ENCODE assay signal across 21 cellular contexts in the genomic region with DNA sequence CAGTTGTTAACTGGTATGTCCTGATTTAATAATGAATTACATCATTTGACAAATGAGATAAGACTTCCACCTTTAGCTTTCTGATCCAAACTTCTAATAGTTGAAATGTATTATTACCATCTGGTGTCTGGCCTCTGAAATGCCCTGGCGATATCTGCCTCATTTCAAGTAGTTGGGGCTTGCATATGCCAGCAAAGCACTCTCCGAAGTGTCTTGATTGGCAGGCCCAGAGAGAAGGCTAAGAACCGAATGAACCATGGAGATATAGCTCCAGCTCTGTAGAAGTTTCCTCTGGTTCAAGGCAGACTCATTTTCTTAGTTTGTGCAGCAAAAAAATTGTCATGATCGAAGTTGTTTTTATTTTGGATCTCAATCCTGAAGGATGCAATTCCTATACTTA. TPM values are rescaled to one million over a fixed set of nuclear protein-coding genes. Genes with fewer than 3 reads are reported as not detected.
DNase-seq lines count a peak whose midpoint lies in the region; ATAC-seq, FAIRE-seq and TF ChIP-seq lines count a peak whose summit lies in the region.
"Had no signal": no experiment of that assay in that cellular context is flagged by ENCODE, and none has a peak within 500 bp of the region (broad histone marks: within the 10 kb centered on the region; RNA-seq: fewer than 3 reads in every experiment).

No MANE protein-coding gene starts in this region.

- TF ChIP-seq CTCF in astrocyte (IDR thresholded peaks at IDR 0.05; ENCODE audit: insufficient read depth, low read depth, low read length) (no peak), left ventricle myocardium inferior (IDR thresholded peaks at IDR 0.05; ENCODE audit: borderline replicate concordance) (no peak), right lobe of liver (IDR thresholded peaks at IDR 0.05) (no peak), omental fat pad (IDR thresholded peaks at IDR 0.05) (no peak)

- H3K27ac Mint-ChIP-seq in astrocyte (ENCODE audit: unreplicated experiment), result no peak overlapping the region
- H3K27ac Mint-ChIP-seq: CD4-positive, CD25-positive, alpha-beta regulatory T cell had no signal

- no peaks in the 10 kb centered on the region for H3K79me2 ChIP-seq in astrocyte (ENCODE audit: insufficient read depth, low read length)

- intact Hi-C loops in Right ventricle myocardium superior (cut with DNase I) (no loop called here), cardiac septum (cut with DNase I) (no loop called here), left ventricle myocardium inferior (cut with micrococcal nuclease) (no loop called here), right lobe of liver (cut with DNase I) (no loop called here)

- H2AFZ ChIP-seq in astrocyte (ENCODE audit: low read depth, low read length), result no peak overlapping the region

- H3K4me3 ChIP-seq in astrocyte (ENCODE audit: insufficient read depth, low read depth, low read length) (no peak overlapping the region), left ventricle myocardium inferior (no peak overlapping the region), right lobe of liver (no peak overlapping the region)

- H3K27me3 Mint-ChIP-seq in astrocyte (ENCODE audit: low read depth, unreplicated experiment), result no peaks in the 10 kb centered on the region
- H3K27me3 Mint-ChIP-seq: CD4-positive, CD25-positive, alpha-beta regulatory T cell; CD8-positive, alpha-beta memory T cell had no signal

- H3K4me2 ChIP-seq in astrocyte (ENCODE audit: low read length), result no peak overlapping the region

- 87% methylated on average over 4 of the region's 4 CpGs for WGBS in right lobe of liver (ENCODE audit: insufficient coverage, low coverage, low lambda C conversion rate, missing lambda C conversion rate)

- H3K4me1 Mint-ChIP-seq in astrocyte (ENCODE audit: low read depth, unreplicated experiment), result peaks cover 6% of the 10 kb centered on the region
- H3K4me1 Mint-ChIP-seq: H9 had no signal

- H3K27ac ChIP-seq in astrocyte (ENCODE audit: low read depth, low read length) (no peak overlapping the region), left ventricle myocardium inferior (replicated peaks) (no peak overlapping the region), right lobe of liver (no peak overlapping the region)

- DNase-seq in Right ventricle myocardium superior (no peak), cardiac septum (ENCODE audit: low spot score) (no peak), astrocyte (ENCODE audit: low read depth) (peak; percentile 4), left ventricle myocardium inferior (peak; percentile 18), right lobe of liver (no peak), omental fat pad (ENCODE audit: low spot score) (no peak)
- DNase-seq: ACHN; BE2C; C1 segment of cervical spinal cord; CD4-positive, CD25-positive, alpha-beta regulatory T cell; CD8-positive, alpha-beta memory T cell; COR-L47; DMS153; DMS79; GDM1; H9; IMR-90 had no signal

- H3K27me3 ChIP-seq in astrocyte (ENCODE audit: insufficient read depth, low read length) (no peaks in the 10 kb centered on the region), left ventricle myocardium inferior (ENCODE audit: low read depth) (no peaks in the 10 kb centered on the region), right lobe of liver (no peaks in the 10 kb centered on the region)
- H3K27me3 ChIP-seq: BE2C had no signal

- H3K9me3 Mint-ChIP-seq in astrocyte (ENCODE audit: unreplicated experiment), result peaks cover 3% of the 10 kb centered on the region

- no peaks in the 10 kb centered on the region for H3K36me3 Mint-ChIP-seq in astrocyte (ENCODE audit: low read depth, unreplicated experiment)

- H4K20me1 ChIP-seq in astrocyte (ENCODE audit: insufficient read depth, low read length), result no peaks in the 10 kb centered on the region

- no peak for TF ChIP-seq POLR2A in right lobe of liver (IDR thresholded peaks at IDR 0.05)

- H3K4me1 ChIP-seq in astrocyte (ENCODE audit: insufficient read depth, low read length) (peaks cover 5% of the 10 kb centered on the region), left ventricle myocardium inferior (no peaks in the 10 kb centered on the region), right lobe of liver (peaks cover 0 to 10% (median 0%) of the 10 kb centered on the region in 4 donors)
- H3K4me1 ChIP-seq: BE2C had no signal

- H3K9ac ChIP-seq in astrocyte (ENCODE audit: low read length), result no peak overlapping the region

- H3K9me3 ChIP-seq in astrocyte (ENCODE audit: insufficient read depth, low read depth, low read length) (no peaks in the 10 kb centered on the region), left ventricle myocardium inferior (replicated peaks) (no peaks in the 10 kb centered on the region), right lobe of liver (no peaks in the 10 kb centered on the region)
- H3K9me3 ChIP-seq: BE2C had no signal

- ATAC-seq in Right ventricle myocardium superior (ENCODE audit: poor library complexity), result peak; percentile 92
- no peak for ATAC-seq in right lobe of liver
- ATAC-seq in GM21515 (IDR thresholded peaks at IDR 0.05; ENCODE audit: unreplicated experiment), result no peak
- ATAC-seq in omental fat pad (ENCODE audit: low FRiP score), result no peak

- H3K4me3 Mint-ChIP-seq in astrocyte (ENCODE audit: unreplicated experiment), result no peak overlapping the region
- H3K4me3 Mint-ChIP-seq: CD4-positive, CD25-positive, alpha-beta regulatory T cell; CD8-positive, alpha-beta memory T cell; H9 had no signal

- FAIRE-seq in astrocyte (lab: Jason Lieb, UNC), result no peak
- FAIRE-seq: A204.1, H1, HTR-8/SVneo had no signal

- no peaks in the 10 kb centered on the region for H3K36me3 ChIP-seq in astrocyte (ENCODE audit: insufficient read depth, low read length)
- H3K36me3 ChIP-seq in left ventricle myocardium inferior, result no peaks in the 10 kb centered on the region
- H3K36me3 ChIP-seq in right lobe of liver, result no peaks in the 10 kb centered on the region
- H3K36me3 ChIP-seq: BE2C had no signal

RNA-seq across cellular contexts. Expression of a gene that starts 13.4 kb away (rescaled TPM):
- total RNA-seq in Right ventricle myocardium superior (12.8 TPM), cardiac septum (25.7 TPM), astrocyte (17.0 and 21.2 TPM in 2 replicates), left ventricle myocardium inferior (16.2 TPM), right lobe of liver (1 to 10 TPM; 3.0 to 8.9 (median 5.1) TPM), omental fat pad (10 to 100 TPM; 14.9 to 47.3 (median 26.9) TPM)

Comparison
In these comparisons a context has a peak if more than half of its experiments do, and no peak if none do; other contexts are left out.
1. DNase-seq: peak in astrocyte (single experiment) and left ventricle myocardium inferior (single experiment); none in Right ventricle myocardium superior (single experiment), cardiac septum (single experiment), right lobe of liver (0 of 3) and omental fat pad (single experiment).